Comparison of ENCODE assay signal across 1 cellular context in the genomic region with DNA sequence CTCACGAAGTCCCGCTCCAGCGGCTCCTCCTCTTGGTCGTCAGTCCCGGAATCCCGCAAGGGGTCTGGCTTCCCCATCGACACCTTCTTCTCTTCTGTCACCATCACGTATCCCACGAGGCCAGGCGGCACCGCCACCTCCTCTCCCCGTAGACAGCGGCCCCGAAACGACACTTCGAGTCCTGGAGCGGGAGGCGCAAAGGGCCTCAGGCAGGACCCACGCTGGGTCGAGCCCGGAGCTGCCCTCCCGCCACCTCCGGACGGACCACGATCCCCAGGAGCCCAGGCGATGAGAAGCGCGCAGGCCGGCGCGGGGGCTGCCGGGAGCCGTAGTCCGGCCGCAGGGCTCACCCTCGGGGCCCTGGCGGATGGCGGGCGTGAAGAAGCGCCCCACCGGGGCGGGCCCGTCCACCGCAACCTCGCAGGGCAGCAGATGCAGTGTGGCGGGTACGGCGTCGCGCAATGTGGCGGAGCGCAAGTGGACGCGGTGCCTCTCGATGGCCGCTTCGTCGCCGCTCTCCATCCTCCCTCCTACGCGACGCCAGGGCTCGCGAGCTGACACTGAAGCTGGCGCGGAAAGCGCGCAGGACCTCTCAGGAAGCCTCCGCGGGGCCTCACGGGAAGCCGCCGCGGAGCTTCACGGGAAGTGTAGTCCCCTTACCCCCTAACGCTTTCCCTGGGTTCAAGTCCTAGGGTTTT.
TF ChIP-seq lines count a peak whose summit lies in the region.

A gene (minus strand): TSS at position 562 of the 698 bp plus-strand sequence. CDS start 40 bp downstream, at position 522.

TF ChIP-seq in K562, 482 proteins besides CTCF, POLR2A, EP300 and RAD21 (continued from another document and continues in another):
- TF ChIP-seq, protein P1, sequence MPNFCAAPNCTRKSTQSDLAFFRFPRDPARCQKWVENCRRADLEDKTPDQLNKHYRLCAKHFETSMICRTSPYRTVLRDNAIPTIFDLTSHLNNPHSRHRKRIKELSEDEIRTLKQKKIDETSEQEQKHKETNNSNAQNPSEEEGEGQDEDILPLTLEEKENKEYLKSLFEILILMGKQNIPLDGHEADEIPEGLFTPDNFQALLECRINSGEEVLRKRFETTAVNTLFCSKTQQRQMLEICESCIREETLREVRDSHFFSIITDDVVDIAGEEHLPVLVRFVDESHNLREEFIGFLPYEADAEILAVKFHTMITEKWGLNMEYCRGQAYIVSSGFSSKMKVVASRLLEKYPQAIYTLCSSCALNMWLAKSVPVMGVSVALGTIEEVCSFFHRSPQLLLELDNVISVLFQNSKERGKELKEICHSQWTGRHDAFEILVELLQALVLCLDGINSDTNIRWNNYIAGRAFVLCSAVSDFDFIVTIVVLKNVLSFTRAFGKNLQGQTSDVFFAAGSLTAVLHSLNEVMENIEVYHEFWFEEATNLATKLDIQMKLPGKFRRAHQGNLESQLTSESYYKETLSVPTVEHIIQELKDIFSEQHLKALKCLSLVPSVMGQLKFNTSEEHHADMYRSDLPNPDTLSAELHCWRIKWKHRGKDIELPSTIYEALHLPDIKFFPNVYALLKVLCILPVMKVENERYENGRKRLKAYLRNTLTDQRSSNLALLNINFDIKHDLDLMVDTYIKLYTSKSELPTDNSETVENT (CRISPR knock-in tag; IDR thresholded peaks at IDR 0.05): peak; percentile 71; the same call in 1 of the 2 replicates
- TF ChIP-seq XRCC5 (IDR thresholded peaks at IDR 0.05; ENCODE audit: low read depth, low read length): no peak
- peak; percentile 95 for TF ChIP-seq CREM (IDR thresholded peaks at IDR 0.05; ENCODE audit: low read depth)
- TF ChIP-seq, protein P2, sequence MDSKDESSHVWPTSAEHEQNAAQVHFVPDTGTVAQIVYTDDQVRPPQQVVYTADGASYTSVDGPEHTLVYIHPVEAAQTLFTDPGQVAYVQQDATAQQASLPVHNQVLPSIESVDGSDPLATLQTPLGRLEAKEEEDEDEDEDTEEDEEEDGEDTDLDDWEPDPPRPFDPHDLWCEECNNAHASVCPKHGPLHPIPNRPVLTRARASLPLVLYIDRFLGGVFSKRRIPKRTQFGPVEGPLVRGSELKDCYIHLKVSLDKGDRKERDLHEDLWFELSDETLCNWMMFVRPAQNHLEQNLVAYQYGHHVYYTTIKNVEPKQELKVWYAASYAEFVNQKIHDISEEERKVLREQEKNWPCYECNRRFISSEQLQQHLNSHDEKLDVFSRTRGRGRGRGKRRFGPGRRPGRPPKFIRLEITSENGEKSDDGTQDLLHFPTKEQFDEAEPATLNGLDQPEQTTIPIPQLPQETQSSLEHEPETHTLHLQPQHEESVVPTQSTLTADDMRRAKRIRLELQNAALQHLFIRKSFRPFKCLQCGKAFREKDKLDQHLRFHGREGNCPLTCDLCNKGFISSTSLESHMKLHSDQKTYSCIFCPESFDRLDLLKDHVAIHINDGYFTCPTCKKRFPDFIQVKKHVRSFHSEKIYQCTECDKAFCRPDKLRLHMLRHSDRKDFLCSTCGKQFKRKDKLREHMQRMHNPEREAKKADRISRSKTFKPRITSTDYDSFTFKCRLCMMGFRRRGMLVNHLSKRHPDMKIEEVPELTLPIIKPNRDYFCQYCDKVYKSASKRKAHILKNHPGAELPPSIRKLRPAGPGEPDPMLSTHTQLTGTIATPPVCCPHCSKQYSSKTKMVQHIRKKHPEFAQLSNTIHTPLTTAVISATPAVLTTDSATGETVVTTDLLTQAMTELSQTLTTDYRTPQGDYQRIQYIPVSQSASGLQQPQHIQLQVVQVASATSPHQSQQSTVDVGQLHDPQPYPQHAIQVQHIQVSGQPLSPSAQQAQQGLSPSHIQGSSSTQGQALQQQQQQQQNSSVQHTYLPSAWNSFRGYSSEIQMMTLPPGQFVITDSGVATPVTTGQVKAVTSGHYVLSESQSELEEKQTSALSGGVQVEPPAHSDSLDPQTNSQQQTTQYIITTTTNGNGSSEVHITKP (IDR thresholded peaks at IDR 0.05; ENCODE audit: partially characterized antibody): peak; percentile 53
- peak; percentile 95 for TF ChIP-seq POLR2G (IDR thresholded peaks at IDR 0.05; ENCODE audit: low read depth, low read length)
- no peak for TF ChIP-seq MAFG (tag; conservative IDR thresholded peaks at IDR 0.05)
- no peak for TF ChIP-seq TAL1 (IDR thresholded peaks at IDR 0.05)
- TF ChIP-seq, protein P3, sequence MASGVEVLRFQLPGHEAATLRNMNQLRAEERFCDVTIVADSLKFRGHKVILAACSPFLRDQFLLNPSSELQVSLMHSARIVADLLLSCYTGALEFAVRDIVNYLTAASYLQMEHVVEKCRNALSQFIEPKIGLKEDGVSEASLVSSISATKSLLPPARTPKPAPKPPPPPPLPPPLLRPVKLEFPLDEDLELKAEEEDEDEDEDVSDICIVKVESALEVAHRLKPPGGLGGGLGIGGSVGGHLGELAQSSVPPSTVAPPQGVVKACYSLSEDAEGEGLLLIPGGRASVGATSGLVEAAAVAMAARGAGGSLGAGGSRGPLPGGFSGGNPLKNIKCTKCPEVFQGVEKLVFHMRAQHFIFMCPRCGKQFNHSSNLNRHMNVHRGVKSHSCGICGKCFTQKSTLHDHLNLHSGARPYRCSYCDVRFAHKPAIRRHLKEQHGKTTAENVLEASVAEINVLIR (CRISPR knock-in tag; IDR thresholded peaks at IDR 0.05): peak; percentile 72
- TF ChIP-seq SIN3B (IDR thresholded peaks at IDR 0.05; ENCODE audit: low read depth): peak; percentile 87
- no peak for TF ChIP-seq SIRT6 (IDR thresholded peaks at IDR 0.05; ENCODE audit: low read depth, low read length)
- TF ChIP-seq, protein P4, sequence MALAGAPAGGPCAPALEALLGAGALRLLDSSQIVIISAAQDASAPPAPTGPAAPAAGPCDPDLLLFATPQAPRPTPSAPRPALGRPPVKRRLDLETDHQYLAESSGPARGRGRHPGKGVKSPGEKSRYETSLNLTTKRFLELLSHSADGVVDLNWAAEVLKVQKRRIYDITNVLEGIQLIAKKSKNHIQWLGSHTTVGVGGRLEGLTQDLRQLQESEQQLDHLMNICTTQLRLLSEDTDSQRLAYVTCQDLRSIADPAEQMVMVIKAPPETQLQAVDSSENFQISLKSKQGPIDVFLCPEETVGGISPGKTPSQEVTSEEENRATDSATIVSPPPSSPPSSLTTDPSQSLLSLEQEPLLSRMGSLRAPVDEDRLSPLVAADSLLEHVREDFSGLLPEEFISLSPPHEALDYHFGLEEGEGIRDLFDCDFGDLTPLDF (CRISPR knock-in tag; IDR thresholded peaks at IDR 0.05): peak; percentile 76; the same call in 1 of the 2 replicates
- TF ChIP-seq, protein P5, sequence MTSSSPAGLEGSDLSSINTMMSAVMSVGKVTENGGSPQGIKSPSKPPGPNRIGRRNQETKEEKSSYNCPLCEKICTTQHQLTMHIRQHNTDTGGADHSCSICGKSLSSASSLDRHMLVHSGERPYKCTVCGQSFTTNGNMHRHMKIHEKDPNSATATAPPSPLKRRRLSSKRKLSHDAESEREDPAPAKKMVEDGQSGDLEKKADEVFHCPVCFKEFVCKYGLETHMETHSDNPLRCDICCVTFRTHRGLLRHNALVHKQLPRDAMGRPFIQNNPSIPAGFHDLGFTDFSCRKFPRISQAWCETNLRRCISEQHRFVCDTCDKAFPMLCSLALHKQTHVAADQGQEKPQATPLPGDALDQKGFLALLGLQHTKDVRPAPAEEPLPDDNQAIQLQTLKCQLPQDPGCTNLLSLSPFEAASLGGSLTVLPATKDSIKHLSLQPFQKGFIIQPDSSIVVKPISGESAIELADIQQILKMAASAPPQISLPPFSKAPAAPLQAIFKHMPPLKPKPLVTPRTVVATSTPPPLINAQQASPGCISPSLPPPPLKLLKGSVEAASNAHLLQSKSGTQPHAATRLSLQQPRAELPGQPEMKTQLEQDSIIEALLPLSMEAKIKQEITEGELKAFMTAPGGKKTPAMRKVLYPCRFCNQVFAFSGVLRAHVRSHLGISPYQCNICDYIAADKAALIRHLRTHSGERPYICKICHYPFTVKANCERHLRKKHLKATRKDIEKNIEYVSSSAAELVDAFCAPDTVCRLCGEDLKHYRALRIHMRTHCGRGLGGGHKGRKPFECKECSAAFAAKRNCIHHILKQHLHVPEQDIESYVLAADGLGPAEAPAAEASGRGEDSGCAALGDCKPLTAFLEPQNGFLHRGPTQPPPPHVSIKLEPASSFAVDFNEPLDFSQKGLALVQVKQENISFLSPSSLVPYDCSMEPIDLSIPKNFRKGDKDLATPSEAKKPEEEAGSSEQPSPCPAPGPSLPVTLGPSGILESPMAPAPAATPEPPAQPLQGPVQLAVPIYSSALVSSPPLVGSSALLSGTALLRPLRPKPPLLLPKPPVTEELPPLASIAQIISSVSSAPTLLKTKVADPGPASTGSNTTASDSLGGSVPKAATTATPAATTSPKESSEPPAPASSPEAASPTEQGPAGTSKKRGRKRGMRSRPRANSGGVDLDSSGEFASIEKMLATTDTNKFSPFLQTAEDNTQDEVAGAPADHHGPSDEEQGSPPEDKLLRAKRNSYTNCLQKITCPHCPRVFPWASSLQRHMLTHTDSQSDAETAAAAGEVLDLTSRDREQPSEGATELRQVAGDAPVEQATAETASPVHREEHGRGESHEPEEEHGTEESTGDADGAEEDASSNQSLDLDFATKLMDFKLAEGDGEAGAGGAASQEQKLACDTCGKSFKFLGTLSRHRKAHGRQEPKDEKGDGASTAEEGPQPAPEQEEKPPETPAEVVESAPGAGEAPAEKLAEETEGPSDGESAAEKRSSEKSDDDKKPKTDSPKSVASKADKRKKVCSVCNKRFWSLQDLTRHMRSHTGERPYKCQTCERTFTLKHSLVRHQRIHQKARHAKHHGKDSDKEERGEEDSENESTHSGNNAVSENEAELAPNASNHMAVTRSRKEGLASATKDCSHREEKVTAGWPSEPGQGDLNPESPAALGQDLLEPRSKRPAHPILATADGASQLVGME (CRISPR knock-in tag; IDR thresholded peaks at IDR 0.05): peak; percentile 85; the same call in 1 of the 2 replicates
- TF ChIP-seq ZNF124 (CRISPR knock-in tag; IDR thresholded peaks at IDR 0.05): no peak; the same call in 1 of the 2 replicates
- TF ChIP-seq ZBED1 (IDR thresholded peaks at IDR 0.05): no peak
- TF ChIP-seq, protein P6, sequence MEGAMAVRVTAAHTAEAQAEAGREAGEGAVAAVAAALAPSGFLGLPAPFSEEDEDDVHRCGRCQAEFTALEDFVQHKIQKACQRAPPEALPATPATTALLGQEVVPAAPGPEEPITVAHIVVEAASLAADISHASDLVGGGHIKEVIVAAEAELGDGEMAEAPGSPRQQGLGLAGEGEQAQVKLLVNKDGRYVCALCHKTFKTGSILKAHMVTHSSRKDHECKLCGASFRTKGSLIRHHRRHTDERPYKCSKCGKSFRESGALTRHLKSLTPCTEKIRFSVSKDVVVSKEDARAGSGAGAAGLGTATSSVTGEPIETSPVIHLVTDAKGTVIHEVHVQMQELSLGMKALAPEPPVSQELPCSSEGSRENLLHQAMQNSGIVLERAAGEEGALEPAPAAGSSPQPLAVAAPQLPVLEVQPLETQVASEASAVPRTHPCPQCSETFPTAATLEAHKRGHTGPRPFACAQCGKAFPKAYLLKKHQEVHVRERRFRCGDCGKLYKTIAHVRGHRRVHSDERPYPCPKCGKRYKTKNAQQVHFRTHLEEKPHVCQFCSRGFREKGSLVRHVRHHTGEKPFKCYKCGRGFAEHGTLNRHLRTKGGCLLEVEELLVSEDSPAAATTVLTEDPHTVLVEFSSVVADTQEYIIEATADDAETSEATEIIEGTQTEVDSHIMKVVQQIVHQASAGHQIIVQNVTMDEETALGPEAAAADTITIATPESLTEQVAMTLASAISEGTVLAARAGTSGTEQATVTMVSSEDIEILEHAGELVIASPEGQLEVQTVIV (CRISPR knock-in tag; IDR thresholded peaks at IDR 0.05; ENCODE audit: borderline replicate concordance): no peak
- no peak for TF ChIP-seq POLR3G (IDR thresholded peaks at IDR 0.05; ENCODE audit: extremely low read depth, insufficient read length, insufficient replicate concordance)
- TF ChIP-seq RBM34 (IDR thresholded peaks at IDR 0.05; ENCODE audit: borderline replicate concordance, insufficient read depth, low read length): 0 out of 2 replicates have a peak, but pooled peaks have one; percentile 50
- TF ChIP-seq KLF10 (CRISPR knock-in tag; IDR thresholded peaks at IDR 0.05): no peak
- TF ChIP-seq, protein P7, sequence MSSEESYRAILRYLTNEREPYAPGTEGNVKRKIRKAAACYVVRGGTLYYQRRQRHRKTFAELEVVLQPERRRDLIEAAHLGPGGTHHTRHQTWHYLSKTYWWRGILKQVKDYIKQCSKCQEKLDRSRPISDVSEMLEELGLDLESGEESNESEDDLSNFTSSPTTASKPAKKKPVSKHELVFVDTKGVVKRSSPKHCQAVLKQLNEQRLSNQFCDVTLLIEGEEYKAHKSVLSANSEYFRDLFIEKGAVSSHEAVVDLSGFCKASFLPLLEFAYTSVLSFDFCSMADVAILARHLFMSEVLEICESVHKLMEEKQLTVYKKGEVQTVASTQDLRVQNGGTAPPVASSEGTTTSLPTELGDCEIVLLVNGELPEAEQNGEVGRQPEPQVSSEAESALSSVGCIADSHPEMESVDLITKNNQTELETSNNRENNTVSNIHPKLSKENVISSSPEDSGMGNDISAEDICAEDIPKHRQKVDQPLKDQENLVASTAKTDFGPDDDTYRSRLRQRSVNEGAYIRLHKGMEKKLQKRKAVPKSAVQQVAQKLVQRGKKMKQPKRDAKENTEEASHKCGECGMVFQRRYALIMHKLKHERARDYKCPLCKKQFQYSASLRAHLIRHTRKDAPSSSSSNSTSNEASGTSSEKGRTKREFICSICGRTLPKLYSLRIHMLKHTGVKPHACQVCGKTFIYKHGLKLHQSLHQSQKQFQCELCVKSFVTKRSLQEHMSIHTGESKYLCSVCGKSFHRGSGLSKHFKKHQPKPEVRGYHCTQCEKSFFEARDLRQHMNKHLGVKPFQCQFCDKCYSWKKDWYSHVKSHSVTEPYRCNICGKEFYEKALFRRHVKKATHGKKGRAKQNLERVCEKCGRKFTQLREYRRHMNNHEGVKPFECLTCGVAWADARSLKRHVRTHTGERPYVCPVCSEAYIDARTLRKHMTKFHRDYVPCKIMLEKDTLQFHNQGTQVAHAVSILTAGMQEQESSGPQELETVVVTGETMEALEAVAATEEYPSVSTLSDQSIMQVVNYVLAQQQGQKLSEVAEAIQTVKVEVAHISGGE (CRISPR knock-in tag; IDR thresholded peaks at IDR 0.05): peak in 1 of 3 experiments; percentile 82; a peak in 2 of 6 replicates
- TF ChIP-seq MBD2 (IDR thresholded peaks at IDR 0.05; ENCODE audit: borderline replicate concordance, low read depth): peak; percentile 86; the same call in 1 of the 2 replicates
- peak; percentile 84 to 87 for TF ChIP-seq NRF1 (conservative IDR thresholded peaks at IDR 0.05 in 1 of 2, IDR thresholded peaks at IDR 0.05 in 1 of 2)
- no peak for TF ChIP-seq KLF16 (IDR thresholded peaks at IDR 0.05)
- TF ChIP-seq GABPB2 (CRISPR knock-in tag; conservative IDR thresholded peaks at IDR 0.05): no peak
- no peak for TF ChIP-seq CHCHD3 (CRISPR knock-in tag; IDR thresholded peaks at IDR 0.05)
- no peak; the same call in 1 of the 2 replicates for TF ChIP-seq NFIC (IDR thresholded peaks at IDR 0.05)
- peak; percentile 90 for TF ChIP-seq TBP (optimal IDR thresholded peaks at IDR 0.05; ENCODE audit: low read depth, low read length)
- peak; percentile 77; the same call in 1 of the 2 replicates for TF ChIP-seq EP400 (IDR thresholded peaks at IDR 0.05)
- TF ChIP-seq, protein P8, sequence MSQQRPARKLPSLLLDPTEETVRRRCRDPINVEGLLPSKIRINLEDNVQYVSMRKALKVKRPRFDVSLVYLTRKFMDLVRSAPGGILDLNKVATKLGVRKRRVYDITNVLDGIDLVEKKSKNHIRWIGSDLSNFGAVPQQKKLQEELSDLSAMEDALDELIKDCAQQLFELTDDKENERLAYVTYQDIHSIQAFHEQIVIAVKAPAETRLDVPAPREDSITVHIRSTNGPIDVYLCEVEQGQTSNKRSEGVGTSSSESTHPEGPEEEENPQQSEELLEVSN (IDR thresholded peaks at IDR 0.05; ENCODE audit: borderline replicate concordance in 1 of 2, extremely low read depth in 1 of 2, insufficient read depth in 1 of 2, insufficient read length in 1 of 2, low read depth in 1 of 2, low read length in 1 of 2, poor library complexity in 1 of 2, severe bottlenecking in 1 of 2): peak; percentile 78 to 88
- no peak for TF ChIP-seq SAFB2 (IDR thresholded peaks at IDR 0.05; ENCODE audit: borderline replicate concordance, low read depth, low read length, severe bottlenecking)
